Comparison of ENCODE assay signal across 21 cellular contexts in the genomic region with DNA sequence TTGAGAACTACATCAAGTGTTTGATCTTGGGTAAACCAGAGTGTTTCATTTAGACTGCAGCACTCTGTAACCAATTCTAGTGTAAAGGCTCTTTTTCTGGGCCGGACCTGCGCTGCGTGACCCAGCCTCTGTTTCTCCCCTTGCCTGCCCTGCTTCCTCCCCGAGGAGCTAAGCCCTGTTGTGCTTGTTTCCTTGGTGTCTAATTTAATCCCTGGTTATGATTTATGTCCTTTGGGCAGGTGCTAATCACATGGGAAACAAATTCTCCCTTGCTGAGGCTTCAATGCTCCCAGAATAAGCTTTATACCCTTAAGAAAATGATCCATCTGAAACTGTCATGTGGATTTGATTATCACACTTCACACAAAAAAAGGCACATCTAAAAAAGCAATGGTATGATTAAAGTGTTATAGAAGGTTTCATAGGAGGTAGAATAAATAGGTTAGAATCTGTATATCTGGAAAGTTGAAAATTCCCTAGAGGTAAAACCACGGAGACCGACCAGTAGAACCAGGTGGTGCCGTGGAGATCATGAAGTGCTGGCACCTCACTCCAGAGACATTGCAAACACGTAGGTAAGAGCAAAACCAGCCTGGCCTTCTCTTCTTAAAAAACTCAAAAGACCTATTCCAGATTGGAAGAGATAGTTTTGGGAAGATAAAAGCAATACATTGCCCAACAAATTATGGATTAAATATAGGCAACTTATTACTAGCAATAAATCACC. TPM values are rescaled to one million over a fixed set of nuclear protein-coding genes. Genes with fewer than 3 reads are reported as not detected.
"Had no signal": no experiment of that assay in that cellular context is flagged by ENCODE, and none has a peak within 500 bp of the region (broad histone marks: within the 10 kb centered on the region; RNA-seq: fewer than 3 reads in every experiment).

No MANE protein-coding gene starts in this region.

- H3K4me1 Mint-ChIP-seq: activated naive CD8-positive, alpha-beta T cell treated with anti-CD3 and anti-CD28 coated beads, Interleukin-2, amount 10 ng/mL, durations not matched to agents 7 days and 5 days had no signal

- H3K27ac Mint-ChIP-seq: activated CD8-positive, alpha-beta T cell treated with anti-CD3 and anti-CD28 coated beads for 36 hours; activated naive CD8-positive, alpha-beta T cell treated with anti-CD3 and anti-CD28 coated beads, Interleukin-2, amount 10 ng/mL, durations not matched to agents 7 days and 5 days; activated T-cell treated with anti-CD3 and anti-CD28 coated beads, Interleukin-2, amount 50 U/mL, for 72 hours had no signal

- H3K4me3 ChIP-seq: adrenal gland, SJSA1 had no signal

- ATAC-seq: activated CD4-positive, CD25-positive, alpha-beta regulatory T cell treated with anti-CD3 and anti-CD28 coated beads, Interleukin-2, amount 50 U/mL, for 24 hours; activated CD8-positive, alpha-beta T cell treated with anti-CD3 and anti-CD28 coated beads for 36 hours; activated T-cell treated with anti-CD3 and anti-CD28 coated beads, Interleukin-2, amount 50 U/mL, for 72 hours; PC-3; SK-N-SH treated with all-trans-retinoic acid at 6 μM for 48 hours had no signal

- H3K4me3 Mint-ChIP-seq: activated CD8-positive, alpha-beta T cell treated with anti-CD3 and anti-CD28 coated beads for 36 hours; activated naive CD8-positive, alpha-beta T cell treated with anti-CD3 and anti-CD28 coated beads, Interleukin-2, amount 10 ng/mL, durations not matched to agents 7 days and 5 days; activated T-cell treated with anti-CD3 and anti-CD28 coated beads, Interleukin-2, amount 50 U/mL, for 72 hours had no signal

- H3K9me3 Mint-ChIP-seq: activated CD8-positive, alpha-beta T cell treated with anti-CD3 and anti-CD28 coated beads for 36 hours; activated naive CD8-positive, alpha-beta T cell treated with anti-CD3 and anti-CD28 coated beads, Interleukin-2, amount 10 ng/mL, durations not matched to agents 7 days and 5 days; activated T-cell treated with anti-CD3 and anti-CD28 coated beads, Interleukin-2, amount 50 U/mL, for 72 hours had no signal

- DNase-seq: activated CD4-positive, alpha-beta T cell treated with anti-CD3 and anti-CD28 coated beads for 4 hours; activated CD8-positive, alpha-beta memory T cell treated with anti-CD3 and anti-CD28 coated beads, Interleukin-2, amount 50 U/mL, for 4 hours; activated CD8-positive, alpha-beta T cell treated with anti-CD3 and anti-CD28 coated beads for 36 hours; activated naive CD4-positive, alpha-beta T cell treated with anti-CD3 and anti-CD28 coated beads, Interleukin-2, amount 50 U/mL, for 16 hours; activated naive CD8-positive, alpha-beta T cell treated with anti-CD3 and anti-CD28 coated beads, Interleukin-2, amount 10 ng/mL, durations not matched to agents 7 days and 5 days; activated T-cell treated with anti-CD3 and anti-CD28 coated beads, Interleukin-2, amount 50 U/mL, for 72 hours; adrenal gland; anterior cingulate cortex; cerebellar nuclear complex; NCI-H1092; NCI-H1436 treated with DMSO at 0.1 percent for 48 hours; NCI-H187 treated with DMSO at 0.1 percent for 48 hours; NCI-H2081 treated with DMSO at 0.1 percent for 48 hours; NCI-H2227 treated with DMSO at 0.1 percent for 48 hours; PC-3; SHP77; SW 1271 had no signal

RNA-seq across cellular contexts. Expression of gene SLC9A2, which starts 31.0 kb away (rescaled TPM):
- total RNA-seq: activated naive CD8-positive, alpha-beta T cell treated with anti-CD3 and anti-CD28 coated beads, Interleukin-2, amount 10 ng/mL, durations not matched to agents 7 days and 5 days; T-helper 1 cell treated with Interleukin-12 subunit alpha and Interleukin-12 subunit beta and Interleukin-4 antibody, amounts not matched to agents 30 ng/mL and 1 ng/mL, for 36 hours had no signal
